In genomic region chr2:73089270-73090030, GRCh38 we compare ENCODE assay signal across 9 cellular contexts. TPM values are rescaled to one million over a fixed set of nuclear protein-coding genes. Genes with fewer than 3 reads are reported as not detected.
DNase-seq lines count a peak whose midpoint lies in the region; ATAC-seq, FAIRE-seq and TF ChIP-seq lines count a peak whose summit lies in the region.
"Had no signal": no experiment of that assay in that cellular context is flagged by ENCODE, and none has a peak within 500 bp of the region (broad histone marks: within the 10 kb centered on the region; RNA-seq: fewer than 3 reads in every experiment).

No MANE protein-coding gene starts in this region.

- no peaks in the 10 kb centered on the region for H3K9me3 Mint-ChIP-seq in stimulated activated naive B cell treated with anti-CD40 and anti-IgM and Interleukin-4, amounts not matched to agents 10 μg/mL and 1 μg/mL and 100 μg/mL, for 72 hours
- H3K9me3 Mint-ChIP-seq: activated naive CD8-positive, alpha-beta T cell treated with anti-CD3 and anti-CD28 coated beads, Interleukin-2, amount 10 ng/mL, durations not matched to agents 7 days and 5 days had no signal

- no peak for TF ChIP-seq CTCF in bronchial epithelial cell (IDR thresholded peaks at IDR 0.05; ENCODE audit: insufficient read depth, low read length, severe bottlenecking)
- TF ChIP-seq CTCF in left lung (IDR thresholded peaks at IDR 0.05) = no peak
- TF ChIP-seq CTCF in transverse colon (IDR thresholded peaks at IDR 0.05) = no peak

- no peak for TF ChIP-seq POLR2A in transverse colon (IDR thresholded peaks at IDR 0.05)

- ATAC-seq in left lung (peak; percentile 86), HG02642 (IDR thresholded peaks at IDR 0.05; ENCODE audit: poor library complexity, unreplicated experiment) (no peak), GM21717 (IDR thresholded peaks at IDR 0.05; ENCODE audit: unreplicated experiment) (no peak)
- no peak for ATAC-seq in stimulated activated naive B cell treated with anti-CD40 and anti-IgM and Interleukin-4, amounts not matched to agents 10 μg/mL and 1 μg/mL and 100 μg/mL, for 72 hours (replicated peaks)

- peaks cover 15% of the 10 kb centered on the region for H3K36me3 ChIP-seq in bronchial epithelial cell (ENCODE audit: control insufficient read depth, insufficient read depth, low read length)
- H3K36me3 ChIP-seq in left lung = peaks cover 0 to 26% of the 10 kb centered on the region in 2 donors
- H3K36me3 ChIP-seq in transverse colon = peaks cover 0 to 4% (median 0%) of the 10 kb centered on the region in 4 donors

- no peak overlapping the region for H3K4me3 ChIP-seq in bronchial epithelial cell (ENCODE audit: low read depth, low read length)
- no peak overlapping the region for H3K4me3 ChIP-seq in left lung
- no peak overlapping the region for H3K4me3 ChIP-seq in transverse colon

- H3K27ac Mint-ChIP-seq in stimulated activated naive B cell treated with anti-CD40 and anti-IgM and Interleukin-4, amounts not matched to agents 10 μg/mL and 1 μg/mL and 100 μg/mL, for 72 hours = no peak overlapping the region
- H3K27ac Mint-ChIP-seq: activated naive CD8-positive, alpha-beta T cell treated with anti-CD3 and anti-CD28 coated beads, Interleukin-2, amount 10 ng/mL, durations not matched to agents 7 days and 5 days had no signal

- DNase-seq in HS-5 (ENCODE audit: low read depth) (peak; percentile 92), bronchial epithelial cell (ENCODE audit: low read depth) (peak; percentile 99), left lung (peak; percentile 75 to 81), transverse colon (no peak), NCI-H446 treated with DMSO at 0.1 percent for 48 hours (lab: John Stamatoyannopoulos, UW) (no peak)
- no peak for DNase-seq in stimulated activated naive B cell treated with anti-CD40 and anti-IgM and Interleukin-4, amounts not matched to agents 10 μg/mL and 1 μg/mL and 100 μg/mL, for 72 hours
- DNase-seq: activated naive CD8-positive, alpha-beta T cell treated with anti-CD3 and anti-CD28 coated beads, Interleukin-2, amount 10 ng/mL, durations not matched to agents 7 days and 5 days had no signal

- no peaks in the 10 kb centered on the region for H3K36me3 Mint-ChIP-seq in stimulated activated naive B cell treated with anti-CD40 and anti-IgM and Interleukin-4, amounts not matched to agents 10 μg/mL and 1 μg/mL and 100 μg/mL, for 72 hours
- H3K36me3 Mint-ChIP-seq: activated naive CD8-positive, alpha-beta T cell treated with anti-CD3 and anti-CD28 coated beads, Interleukin-2, amount 10 ng/mL, durations not matched to agents 7 days and 5 days had no signal

- H3K4me1 Mint-ChIP-seq in stimulated activated naive B cell treated with anti-CD40 and anti-IgM and Interleukin-4, amounts not matched to agents 10 μg/mL and 1 μg/mL and 100 μg/mL, for 72 hours = peaks cover 0 to 6% of the 10 kb centered on the region in 2 donors
- H3K4me1 Mint-ChIP-seq: activated naive CD8-positive, alpha-beta T cell treated with anti-CD3 and anti-CD28 coated beads, Interleukin-2, amount 10 ng/mL, durations not matched to agents 7 days and 5 days had no signal

- H3K9me3 ChIP-seq in left lung (no peaks in the 10 kb centered on the region), transverse colon (no peaks in the 10 kb centered on the region)

- no peaks in the 10 kb centered on the region for H3K27me3 ChIP-seq in bronchial epithelial cell (ENCODE audit: control insufficient read depth, insufficient read depth, low read length)
- H3K27me3 ChIP-seq in left lung = no peaks in the 10 kb centered on the region
- no peaks in the 10 kb centered on the region for H3K27me3 ChIP-seq in transverse colon

- peak; percentile 83 for FAIRE-seq in bronchial epithelial cell (lab: Jason Lieb, UNC)

- no peak for TF ChIP-seq EP300 in transverse colon (IDR thresholded peaks at IDR 0.05; ENCODE audit: low read depth)

- peak overlapping the region; percentile 14 to 48 for H3K27ac ChIP-seq in left lung
- peak overlapping the region in 3 of 4 donors; percentile 44 to 63 (median 60) for H3K27ac ChIP-seq in transverse colon

- no peak overlapping the region for H3K4me3 Mint-ChIP-seq in stimulated activated naive B cell treated with anti-CD40 and anti-IgM and Interleukin-4, amounts not matched to agents 10 μg/mL and 1 μg/mL and 100 μg/mL, for 72 hours
- H3K4me3 Mint-ChIP-seq: activated naive CD8-positive, alpha-beta T cell treated with anti-CD3 and anti-CD28 coated beads, Interleukin-2, amount 10 ng/mL, durations not matched to agents 7 days and 5 days had no signal

- 80 to 84% methylated on average over 3 to 11 of the region's 11 CpGs for WGBS in transverse colon (ENCODE audit: low coverage in 1 of 2), 2 donors

- in situ Hi-C loops in transverse colon (cut with MboI; ENCODE audit: low pct_ligation_motif_present in 1 of 4, low pct_unique_long_range_greater_than_20kb in 1 of 4, low sequenced_read_pairs in 3 of 4) = loop anchor here in 3 of 4 donors (5.0 kb wide), 2 partner anchors 68 to 73 kb away; no protein-coding TSS in a partner anchor

- H3K27me3 Mint-ChIP-seq in stimulated activated naive B cell treated with anti-CD40 and anti-IgM and Interleukin-4, amounts not matched to agents 10 μg/mL and 1 μg/mL and 100 μg/mL, for 72 hours = no peaks in the 10 kb centered on the region

- intact Hi-C loops in left lung (cut with DNase I) (no loop called here), transverse colon (cut with DNase I; ENCODE audit: low total_unique reads) (no loop called here)

- H3K4me1 ChIP-seq in left lung = peaks cover 0 to 11% of the 10 kb centered on the region in 2 donors
- peaks cover 0 to 4% (median 4%) of the 10 kb centered on the region in 4 donors for H3K4me1 ChIP-seq in transverse colon

RNA-seq across cellular contexts. Expression of gene SFXN5, which starts 17.9 kb away (rescaled TPM):
- total RNA-seq in bronchial epithelial cell = 5.3 and 8.2 TPM in 2 replicates
- total RNA-seq in left lung = 10 to 100 TPM; 17.1 to 19.7 TPM
- 10 to 100 TPM; 12.3 to 98.4 (median 42.7) TPM for total RNA-seq in transverse colon

RNA-seq across cellular contexts. Expression of gene RAB11FIP5, which starts 23.3 kb away (rescaled TPM):
- total RNA-seq in bronchial epithelial cell (19.5 and 21.9 TPM in 2 replicates), left lung (10 to 100 TPM; 21.1 to 29.8 TPM), transverse colon (10 to 100 TPM; 22.7 to 31.0 (median 26.9) TPM)

Comparison
In these comparisons a context has a peak if more than half of its experiments do, and no peak if none do; other contexts are left out.
1. DNase-seq: peak in HS-5 (single experiment), bronchial epithelial cell (single experiment) and left lung (2 of 2); none in transverse colon (single experiment), NCI-H446 treated with DMSO at 0.1 percent for 48 hours (single experiment) and stimulated activated naive B cell treated with anti-CD40 and anti-IgM and Interleukin-4, amounts not matched to agents 10 μg/mL and 1 μg/mL and 100 μg/mL, for 72 hours (single experiment).